In the genomic region with DNA sequence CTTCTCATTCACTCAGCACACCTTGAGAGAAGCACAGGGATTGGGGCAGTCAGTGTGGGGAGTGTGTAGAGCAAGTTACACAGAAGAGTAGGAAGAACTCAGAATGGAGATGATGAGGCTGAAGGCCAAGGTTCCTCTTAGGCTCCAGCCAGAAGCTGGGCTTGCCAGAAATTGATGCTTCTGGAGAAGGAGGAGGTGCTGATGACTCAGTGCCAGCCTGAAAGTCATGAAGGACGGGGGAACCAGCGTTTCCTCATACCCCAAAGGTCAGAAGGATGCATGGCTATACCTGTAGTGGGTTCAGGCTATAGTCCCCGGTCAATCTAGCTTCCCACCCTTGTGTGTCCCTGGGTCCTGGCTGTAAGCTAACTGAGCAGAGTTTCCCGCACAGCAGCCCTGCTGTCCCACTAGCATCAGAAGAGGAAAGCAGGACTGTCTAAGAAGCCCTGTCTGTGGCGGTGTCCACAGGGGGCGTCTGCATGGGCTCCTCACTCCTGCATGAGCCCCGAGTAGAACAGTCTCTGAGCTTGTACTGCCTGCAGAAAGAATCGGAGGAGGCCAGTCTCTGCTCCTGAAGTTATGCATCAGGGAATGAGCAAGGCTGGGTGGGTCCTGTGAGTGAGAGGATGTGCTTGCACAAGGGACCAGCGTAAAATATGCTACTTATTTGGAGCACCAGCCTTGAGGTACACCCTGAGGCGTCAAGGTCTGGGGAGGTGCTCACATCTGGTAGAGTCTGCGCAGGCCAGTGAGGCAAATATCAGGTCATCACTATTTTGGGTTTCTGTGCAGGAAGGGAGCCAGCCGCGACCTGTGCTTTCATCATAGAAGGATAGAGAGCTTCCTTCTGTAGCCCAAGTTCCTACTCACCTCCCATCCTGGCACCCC, we compare ENCODE assay signal across 19 cellular contexts.
DNase-seq lines count a peak whose midpoint lies in the region; ATAC-seq and TF ChIP-seq lines count a peak whose summit lies in the region.
"Had no signal": no experiment of that assay in that cellular context is flagged by ENCODE, and none has a peak within 500 bp of the region (broad histone marks: within the 10 kb centered on the region; RNA-seq: fewer than 3 reads in every experiment).

No MANE protein-coding gene starts in this region.

- POLR2A ChIA-PET in naive thymus-derived CD4-positive, alpha-beta T cell (lab: Charles Lee) = interaction anchor here (0.8 kb wide), 1 partner anchor 13 kb away, joined by 3 read pairs; no protein-coding TSS in a partner anchor

- H3K9me3 Mint-ChIP-seq in naive thymus-derived CD4-positive, alpha-beta T cell = peaks cover 0 to 3% (median 0%) of the 10 kb centered on the region in 11 donors
- H3K9me3 Mint-ChIP-seq: activated T-helper 17 cell treated with anti-CD3 and anti-CD28 coated beads, Interleukin-2, amount 50 U/mL, for 72 hours had no signal

- H3K27me3 ChIP-seq in naive thymus-derived CD4-positive, alpha-beta T cell (ENCODE audit: control insufficient read depth in 2 of 2, insufficient read depth in 2 of 2, low read length in 2 of 2) = no peaks in the 10 kb centered on the region
- H3K27me3 ChIP-seq: right atrium auricular region had no signal

- no peak overlapping the region for H3K27ac ChIP-seq in naive thymus-derived CD4-positive, alpha-beta T cell (ENCODE audit: low read depth, low read length)
- H3K27ac ChIP-seq: C4-2B, heart right ventricle, HL-60, right atrium auricular region had no signal

- H3K4me1 ChIP-seq in naive thymus-derived CD4-positive, alpha-beta T cell (ENCODE audit: control insufficient read depth in 2 of 2, insufficient read depth in 2 of 2, low read length in 2 of 2) = no peaks in the 10 kb centered on the region

- no peaks in the 10 kb centered on the region for H3K36me3 ChIP-seq in naive thymus-derived CD4-positive, alpha-beta T cell (ENCODE audit: control insufficient read depth in 2 of 3, insufficient read depth in 3 of 3, low read length in 3 of 3)
- H3K36me3 ChIP-seq: heart right ventricle, right atrium auricular region had no signal

- H3K27me3 Mint-ChIP-seq in naive thymus-derived CD4-positive, alpha-beta T cell = peaks cover 5 to 46% (median 19%) of the 10 kb centered on the region in 5 donors

- ATAC-seq in naive thymus-derived CD4-positive, alpha-beta T cell = peak; percentile 40
- ATAC-seq in GM21423 (IDR thresholded peaks at IDR 0.05; ENCODE audit: unreplicated experiment) (no peak), HG03039 (IDR thresholded peaks at IDR 0.05; ENCODE audit: unreplicated experiment) (no peak), HG02870 (IDR thresholded peaks at IDR 0.05; ENCODE audit: unreplicated experiment) (no peak)
- ATAC-seq: activated T-helper 17 cell treated with anti-CD3 and anti-CD28 coated beads, Interleukin-2, amount 50 U/mL, for 72 hours had no signal

- intact Hi-C loops in naive thymus-derived CD4-positive, alpha-beta T cell (cut with micrococcal nuclease) = no loop called here

- CTCF ChIA-PET in naive thymus-derived CD4-positive, alpha-beta T cell (lab: Charles Lee) = no interaction called here

- H3K4me3 ChIP-seq in cardiac fibroblast (replicated peaks in 1 of 2; ENCODE audit: low read depth in 2 of 2, low read length in 2 of 2) = no peak overlapping the region
- H3K4me3 ChIP-seq in naive thymus-derived CD4-positive, alpha-beta T cell (ENCODE audit: low read length) = no peak overlapping the region
- H3K4me3 ChIP-seq: heart right ventricle, right atrium auricular region had no signal

- DNase-seq in CD1c-positive myeloid dendritic cell (ENCODE audit: extremely low spot score) (peak; percentile 88), HCEC 1CT (peak; percentile 23), cardiac fibroblast (ENCODE audit: low read depth in 2 of 2) (peak; percentile 36 to 48), T-helper 2 cell (no peak)
- DNase-seq in naive thymus-derived CD4-positive, alpha-beta T cell = no peak
- DNase-seq: activated B cell treated with CpG ODN at 0.5 μM for 24 hours; heart right ventricle; naive B cell; NCI-H2171; SK-N-SH; stimulated activated naive CD4-positive, alpha-beta T cell treated with Interleukin-2 at 50 U/mL for 16 hours had no signal

- H3K9me3 ChIP-seq in naive thymus-derived CD4-positive, alpha-beta T cell (ENCODE audit: control insufficient read depth in 2 of 3, low read length in 3 of 3) = no peaks in the 10 kb centered on the region
- H3K9me3 ChIP-seq: right atrium auricular region, SK-N-SH had no signal

- no peak overlapping the region for H3K27ac Mint-ChIP-seq in naive thymus-derived CD4-positive, alpha-beta T cell
- H3K27ac Mint-ChIP-seq: activated B cell treated with CpG ODN at 0.5 μM for 24 hours; activated T-helper 17 cell treated with anti-CD3 and anti-CD28 coated beads, Interleukin-2, amount 50 U/mL, for 72 hours had no signal

- peaks cover 0 to 2% (median 0%) of the 10 kb centered on the region in 7 donors for H3K4me1 Mint-ChIP-seq in naive thymus-derived CD4-positive, alpha-beta T cell
- H3K4me1 Mint-ChIP-seq: activated B cell treated with CpG ODN at 0.5 μM for 24 hours; activated T-helper 17 cell treated with anti-CD3 and anti-CD28 coated beads, Interleukin-2, amount 50 U/mL, for 72 hours had no signal

- H3K36me3 Mint-ChIP-seq in naive thymus-derived CD4-positive, alpha-beta T cell = no peaks in the 10 kb centered on the region
- H3K36me3 Mint-ChIP-seq: brain had no signal

- no peak for TF ChIP-seq CTCF in cardiac fibroblast (IDR thresholded peaks at IDR 0.05; ENCODE audit: low read depth, low read length)

- H3K4me3 Mint-ChIP-seq in naive thymus-derived CD4-positive, alpha-beta T cell = no peak overlapping the region
- H3K4me3 Mint-ChIP-seq: activated B cell treated with CpG ODN at 0.5 μM for 24 hours; activated T-helper 17 cell treated with anti-CD3 and anti-CD28 coated beads, Interleukin-2, amount 50 U/mL, for 72 hours; brain; naive B cell had no signal

Comparison
In these comparisons a context has a peak if more than half of its experiments do, and no peak if none do; other contexts are left out.
1. DNase-seq: peak in CD1c-positive myeloid dendritic cell (single experiment), HCEC 1CT (single experiment) and cardiac fibroblast (2 of 2); none in naive thymus-derived CD4-positive, alpha-beta T cell (0 of 9) and T-helper 2 cell (0 of 5).